ENCODE assay signal across 8 cellular contexts in the genomic region with DNA sequence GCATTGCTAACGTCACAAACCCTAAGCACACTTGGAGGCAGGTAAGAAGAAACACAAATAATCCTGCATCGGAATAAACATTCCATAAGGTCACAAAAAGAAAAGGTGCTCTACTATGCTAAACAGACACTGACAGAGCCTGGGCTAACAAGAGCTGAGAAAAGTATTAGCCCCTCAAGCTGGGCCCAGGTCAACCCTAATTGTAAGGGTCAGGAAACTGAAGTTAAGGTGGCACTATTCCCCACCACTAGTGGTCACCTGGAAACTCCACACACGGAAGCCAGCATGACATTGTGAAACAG. TPM values are rescaled to one million over a fixed set of nuclear protein-coding genes. Genes with fewer than 3 reads are reported as not detected.
DNase-seq lines count a peak whose midpoint lies in the region; ATAC-seq and TF ChIP-seq lines count a peak whose summit lies in the region.

No MANE protein-coding gene starts in this region.

- H3K27ac ChIP-seq in hepatocyte (peak overlapping the region; percentile 89), skin epidermis (peak overlapping the region; percentile 63 to 97 (median 88))

- ATAC-seq in GM21390 (IDR thresholded peaks at IDR 0.05; ENCODE audit: unreplicated experiment): no peak

- no peak overlapping the region for H2AFZ ChIP-seq in hepatocyte

- H3K4me1 ChIP-seq in hepatocyte (ENCODE audit: insufficient read depth): peaks cover 27% of the 10 kb centered on the region

- H3K4me3 ChIP-seq in H7 (ENCODE audit: insufficient read depth, low read depth, low read length) (peak overlapping the region; percentile 95), WI38 (ENCODE audit: low read depth, low read length) (peak overlapping the region; percentile 94), hepatocyte (peak overlapping the region; percentile 57), skin epidermis (peak overlapping the region; percentile 62 to 97 (median 92))

- no peaks in the 10 kb centered on the region for H3K9me2 ChIP-seq in hepatocyte (replicated peaks; ENCODE audit: insufficient read depth)

- TF ChIP-seq CTCF in WI38 (IDR thresholded peaks at IDR 0.05; ENCODE audit: low read depth, low read length) (no peak), hepatocyte (IDR thresholded peaks at IDR 0.05; ENCODE audit: poor library complexity) (no peak)

- peak overlapping the region; percentile 81 for H3K4me2 ChIP-seq in hepatocyte

- 16% methylated on average over 3 of the region's 3 CpGs for WGBS in hepatocyte (ENCODE audit: low lambda C conversion rate, missing lambda C conversion rate)

- H3K27me3 ChIP-seq in H7 (ENCODE audit: control insufficient read depth, insufficient read depth, low read length): peaks cover 19% of the 10 kb centered on the region
- H3K27me3 ChIP-seq in hepatocyte: no peaks in the 10 kb centered on the region

- H3K36me3 ChIP-seq in H7 (replicated peaks; ENCODE audit: control insufficient read depth, insufficient read depth, low read length) (no peaks in the 10 kb centered on the region), hepatocyte (replicated peaks; ENCODE audit: insufficient read depth, low read depth) (no peaks in the 10 kb centered on the region)

- no peaks in the 10 kb centered on the region for H3K9me3 ChIP-seq in hepatocyte (ENCODE audit: low read depth)

- DNase-seq in H7 (no peak), hepatocyte (ENCODE audit: low spot score) (no peak), glomerular visceral epithelial cell (ENCODE audit: extremely low spot score) (no peak), DMS 273 treated with DMSO at 0.1 percent for 48 hours (lab: John Stamatoyannopoulos, UW) (no peak), RKO (ENCODE audit: low spot score) (no peak)

- H4K20me1 ChIP-seq in hepatocyte (ENCODE audit: insufficient read depth, poor library complexity, severe bottlenecking): peaks cover 51% of the 10 kb centered on the region

- peaks cover 54% of the 10 kb centered on the region for H3K79me2 ChIP-seq in hepatocyte

RNA-seq across cellular contexts. Expression of gene PTTG1IP, which starts 1.3 kb away (rescaled TPM):
- 117 and 134 TPM in 2 replicates for total RNA-seq in H7 (2014; rRNA removed; shearing (Covaris generic))
- total RNA-seq in hepatocyte: 344 and 348 TPM in 2 replicates
- 315 and 362 TPM in 2 replicates for polyA plus RNA-seq in hepatocyte

RNA-seq across cellular contexts. Expression of gene ITGB2, which starts 48.5 kb away (rescaled TPM):
- 1.4 and 2.4 TPM in 2 replicates for total RNA-seq in H7 (2014; rRNA removed; shearing (Covaris generic))
- total RNA-seq in hepatocyte: 1.6 and 3.8 TPM in 2 replicates
- 3.8 and 4.2 TPM in 2 replicates for polyA plus RNA-seq in hepatocyte

RNA-seq across cellular contexts. Expression of gene SUMO3, which starts 54.4 kb away (rescaled TPM):
- 80.8 and 91.1 TPM in 2 replicates for total RNA-seq in H7 (2014; rRNA removed; shearing (Covaris generic))
- 68.5 and 77.2 TPM in 2 replicates for total RNA-seq in hepatocyte
- 97.0 and 107 TPM in 2 replicates for polyA plus RNA-seq in hepatocyte
